ENCODE assay signal across 1 cellular context in the genomic region with DNA sequence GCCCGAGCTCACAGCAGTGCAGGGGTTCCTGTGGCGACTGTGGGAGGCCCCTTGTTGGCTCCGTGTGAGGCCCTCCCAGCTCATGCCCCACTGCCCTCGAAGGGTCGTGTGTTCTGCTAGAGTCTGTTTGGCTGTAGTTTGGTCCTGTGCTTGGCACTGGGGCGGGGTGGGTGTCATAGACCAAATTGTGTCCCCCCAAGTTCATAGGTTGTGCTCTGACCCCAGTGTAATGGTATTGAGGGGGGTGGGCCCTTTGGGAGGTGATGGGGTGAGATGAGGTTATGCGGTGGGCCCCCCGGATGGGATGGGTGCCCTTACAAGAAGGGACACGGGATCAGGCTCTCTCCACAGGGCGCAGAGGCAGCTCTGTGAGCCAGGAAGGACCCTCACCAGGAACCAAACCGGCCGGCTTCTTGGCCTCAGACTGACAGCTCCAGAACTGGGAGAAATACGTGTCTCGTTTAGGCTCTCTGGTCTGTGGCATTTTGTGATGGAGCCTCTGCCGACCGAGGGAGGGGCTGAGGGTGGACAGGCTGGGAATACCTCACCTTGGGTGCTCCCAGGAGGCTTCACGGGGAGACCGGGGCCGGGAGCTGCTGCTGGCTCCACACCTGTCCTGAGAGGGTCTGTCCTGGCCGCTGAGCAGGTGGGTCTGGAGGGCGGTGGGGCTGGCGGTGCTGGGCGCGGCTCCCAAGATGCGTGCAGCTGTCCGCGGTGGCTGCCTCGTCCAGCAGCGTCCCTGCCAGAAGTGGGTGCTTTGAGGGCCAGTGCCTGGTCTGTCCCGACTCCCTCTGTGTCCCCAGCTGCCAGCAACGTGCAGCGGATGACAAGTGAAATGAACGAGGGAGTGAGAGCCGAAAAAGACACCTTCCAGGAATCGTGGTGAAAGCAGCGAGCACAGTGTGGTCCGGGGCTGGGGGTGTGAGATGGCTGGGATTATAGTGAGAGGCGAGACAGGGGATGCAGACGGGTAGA.
TF ChIP-seq lines count a peak whose summit lies in the region.

No MANE protein-coding gene starts in this region.

TF ChIP-seq in SK-N-SH, 30 proteins besides CTCF, POLR2A, EP300 and RAD21 (continued from another document):
- TF ChIP-seq, protein P1, sequence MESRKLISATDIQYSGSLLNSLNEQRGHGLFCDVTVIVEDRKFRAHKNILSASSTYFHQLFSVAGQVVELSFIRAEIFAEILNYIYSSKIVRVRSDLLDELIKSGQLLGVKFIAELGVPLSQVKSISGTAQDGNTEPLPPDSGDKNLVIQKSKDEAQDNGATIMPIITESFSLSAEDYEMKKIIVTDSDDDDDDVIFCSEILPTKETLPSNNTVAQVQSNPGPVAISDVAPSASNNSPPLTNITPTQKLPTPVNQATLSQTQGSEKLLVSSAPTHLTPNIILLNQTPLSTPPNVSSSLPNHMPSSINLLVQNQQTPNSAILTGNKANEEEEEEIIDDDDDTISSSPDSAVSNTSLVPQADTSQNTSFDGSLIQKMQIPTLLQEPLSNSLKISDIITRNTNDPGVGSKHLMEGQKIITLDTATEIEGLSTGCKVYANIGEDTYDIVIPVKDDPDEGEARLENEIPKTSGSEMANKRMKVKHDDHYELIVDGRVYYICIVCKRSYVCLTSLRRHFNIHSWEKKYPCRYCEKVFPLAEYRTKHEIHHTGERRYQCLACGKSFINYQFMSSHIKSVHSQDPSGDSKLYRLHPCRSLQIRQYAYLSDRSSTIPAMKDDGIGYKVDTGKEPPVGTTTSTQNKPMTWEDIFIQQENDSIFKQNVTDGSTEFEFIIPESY (IDR thresholded peaks at IDR 0.05; ENCODE audit: borderline replicate concordance, low read depth): no peak
- TF ChIP-seq SMC3 (IDR thresholded peaks at IDR 0.05; ENCODE audit: low read depth, low read length): no peak
